ENCODE assay signal across 8 cellular contexts in the genomic region with DNA sequence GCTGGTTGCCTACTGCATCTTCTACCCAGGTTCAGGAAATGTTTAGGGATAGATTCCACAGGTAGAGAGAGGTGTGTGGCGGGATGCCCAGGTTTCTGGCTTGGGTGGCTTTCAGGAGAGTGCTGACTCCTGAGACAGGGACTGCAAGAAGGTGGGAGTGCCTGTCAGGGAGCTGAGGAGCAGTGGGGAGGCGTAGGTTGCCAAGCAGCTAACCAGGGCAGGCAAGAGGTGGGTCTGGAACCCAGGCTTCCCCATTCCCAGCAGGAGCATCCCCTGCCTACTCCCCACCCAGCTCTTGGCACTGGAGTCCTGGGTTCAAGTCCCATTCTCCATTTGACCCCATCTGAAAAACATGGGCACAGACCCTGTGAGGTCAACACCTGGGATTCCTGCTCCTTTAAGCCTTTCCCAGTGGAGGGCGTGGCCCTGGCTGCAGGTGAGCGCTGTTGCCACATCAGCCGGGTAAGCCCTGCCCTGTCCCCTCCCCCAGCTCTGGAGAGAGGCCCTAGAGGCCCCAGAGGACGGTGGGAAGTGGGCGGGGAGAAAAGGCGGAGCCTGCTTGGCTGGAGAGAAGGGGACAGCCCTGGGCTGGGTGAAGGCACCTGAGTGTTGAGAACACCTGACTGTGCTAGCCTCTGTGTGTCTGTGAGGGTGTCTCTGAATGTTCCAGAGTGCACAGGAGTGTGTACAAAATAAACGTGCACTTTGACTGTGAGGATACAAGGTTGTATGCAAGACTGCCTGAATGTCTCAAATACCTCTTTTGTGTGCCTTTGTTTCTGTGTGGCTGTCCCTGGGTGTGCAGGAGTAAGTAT. TPM values are rescaled to one million over a fixed set of nuclear protein-coding genes. Genes with fewer than 3 reads are reported as not detected.
DNase-seq lines count a peak whose midpoint lies in the region; ATAC-seq and TF ChIP-seq lines count a peak whose summit lies in the region.

No MANE protein-coding gene starts in this region.

- H3K36me3 ChIP-seq in iPS-15b (ENCODE audit: control insufficient read depth, insufficient read depth, low read length) = no peaks in the 10 kb centered on the region

- DNase-seq in Daoy (ENCODE audit: low read depth) (peak; percentile 75), HL-60 (ENCODE audit: low read depth in 1 of 2, low spot score in 1 of 2) (peak; percentile 22 to 36), NCI-H82 treated with DMSO at 0.1 percent for 48 hours (lab: John Stamatoyannopoulos, UW; ENCODE audit: unreplicated experiment) (peak; percentile 57), coronary artery (ENCODE audit: low spot score) (no peak)
- peak; percentile 63 to 68 for DNase-seq in activated T-cell treated with anti-CD3 and anti-CD28 coated beads, Interleukin-2, amount 50 U/mL, for 48 hours
- peak; percentile 9 for DNase-seq in stimulated activated CD4-positive, alpha-beta T cell treated with anti-CD3 and anti-CD28 coated beads, Interleukin-2, amount 100 ng/mL, for 4 hours (ENCODE audit: low read depth)

- no peak overlapping the region for H3K4me3 ChIP-seq in HL-60 (replicated peaks; ENCODE audit: insufficient read depth, low read length)
- peak overlapping the region; percentile 24 for H3K4me3 ChIP-seq in iPS-15b (ENCODE audit: low read depth, low read length)
- no peak overlapping the region for H3K4me3 ChIP-seq in coronary artery

- H3K27ac ChIP-seq in HL-60 (replicated peaks) = no peak overlapping the region
- H3K27ac ChIP-seq in coronary artery = no peak overlapping the region

- peaks cover 9% of the 10 kb centered on the region for H3K4me1 ChIP-seq in iPS-15b (ENCODE audit: control insufficient read depth, insufficient read depth, low read length)

- H3K9ac ChIP-seq in iPS-15b (ENCODE audit: low read depth, low read length) = no peak overlapping the region

- H3K27me3 ChIP-seq in HL-60 (ENCODE audit: insufficient read depth, poor library complexity, severe bottlenecking) = no peaks in the 10 kb centered on the region
- no peaks in the 10 kb centered on the region for H3K27me3 ChIP-seq in iPS-15b (ENCODE audit: control insufficient read depth, insufficient read depth, low read length)

- H3K9me3 ChIP-seq in iPS-15b (ENCODE audit: control insufficient read depth, insufficient read depth, low read length) = no peaks in the 10 kb centered on the region

- ATAC-seq in GM21367 (IDR thresholded peaks at IDR 0.05; ENCODE audit: unreplicated experiment) = no peak

- TF ChIP-seq CTCF in HL-60 (IDR thresholded peaks at IDR 0.05; ENCODE audit: insufficient read depth, low read length) (no peak), coronary artery (IDR thresholded peaks at IDR 0.05) (no peak)

RNA-seq across cellular contexts. Expression of a gene that starts 13.9 kb away (rescaled TPM):
- total RNA-seq in Daoy (2014; rRNA removed; shearing (Covaris generic)) = 52.8 and 63.1 TPM in 2 replicates
